ENCODE assay signal across 1 cellular context in the genomic region with DNA sequence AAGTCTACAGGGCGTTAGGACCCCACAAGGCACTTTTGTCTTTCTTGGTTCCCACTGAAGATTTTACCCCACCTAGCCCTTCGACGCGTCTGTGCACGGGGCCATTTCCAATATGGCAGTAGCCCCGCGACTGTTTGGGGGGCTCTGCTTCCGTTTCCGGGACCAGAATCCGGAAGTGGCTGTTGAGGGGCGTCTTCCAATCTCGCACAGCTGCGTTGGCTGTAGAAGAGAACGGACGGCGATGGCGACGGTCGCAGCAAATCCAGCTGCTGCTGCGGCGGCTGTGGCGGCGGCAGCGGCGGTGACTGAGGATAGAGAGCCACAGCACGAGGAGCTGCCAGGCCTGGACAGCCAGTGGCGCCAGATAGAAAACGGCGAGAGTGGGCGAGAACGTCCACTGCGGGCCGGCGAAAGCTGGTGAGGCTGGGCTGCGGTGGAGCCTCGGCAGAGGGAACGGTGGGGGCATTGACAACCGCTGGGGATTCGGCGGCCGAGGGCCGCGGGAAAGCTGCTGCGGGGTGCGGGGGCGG.
TF ChIP-seq lines count a peak whose summit lies in the region.

TSS of gene USP11 (plus strand) at position 207 of the 530 bp plus-strand sequence. CDS start at position 242, 35 bp downstream.

TF ChIP-seq in HepG2, 621 proteins besides CTCF, POLR2A, EP300 and RAD21 (continued from another document):
- TF ChIP-seq KIAA2018 (CRISPR knock-in tag; IDR thresholded peaks at IDR 0.05; ENCODE audit: borderline replicate concordance) (no peak), JUN (CRISPR knock-in tag; IDR thresholded peaks at IDR 0.05) (no peak), ZFYVE20 (CRISPR knock-in tag; IDR thresholded peaks at IDR 0.05; ENCODE audit: borderline replicate concordance, low read depth) (no peak), TCF7 (IDR thresholded peaks at IDR 0.05; ENCODE audit: low read depth) (no peak), POLR2G (IDR thresholded peaks at IDR 0.05; ENCODE audit: low read depth, low read length) (peak; percentile 87), CERS6 (CRISPR knock-in tag; IDR thresholded peaks at IDR 0.05) (no peak), ZNF468 (CRISPR knock-in tag; IDR thresholded peaks at IDR 0.05) (no peak), ZNF777 (CRISPR knock-in tag; IDR thresholded peaks at IDR 0.05) (peak; percentile 40; the same call in 1 of the 2 replicates), MEIS1 (CRISPR knock-in tag; IDR thresholded peaks at IDR 0.05; ENCODE audit: borderline replicate concordance) (no peak), GATAD2A (CRISPR knock-in tag; IDR thresholded peaks at IDR 0.05) (peak; percentile 13; the same call in 1 of the 2 replicates), ZFX (CRISPR knock-in tag; IDR thresholded peaks at IDR 0.05; ENCODE audit: low read depth) (no peak; the same call in 1 of the 2 replicates), ZNF292 (CRISPR knock-in tag; IDR thresholded peaks at IDR 0.05; ENCODE audit: borderline replicate concordance, low read depth) (no peak), MAFG (CRISPR knock-in tag; IDR thresholded peaks at IDR 0.05) (no peak), ATF3 (CRISPR knock-in tag; IDR thresholded peaks at IDR 0.05) (no peak), MXI1 (IDR thresholded peaks at IDR 0.05; ENCODE audit: borderline replicate concordance, low read depth, low read length) (peak; percentile 37; the same call in 1 of the 3 replicates), KLF13 (CRISPR knock-in tag; IDR thresholded peaks at IDR 0.05) (no peak), EZH2 (conservative IDR thresholded peaks at IDR 0.05; ENCODE audit: low read depth, low read length) (no peak), MTF1 (CRISPR knock-in tag; IDR thresholded peaks at IDR 0.05) (no peak), HDAC1 (CRISPR knock-in tag; IDR thresholded peaks at IDR 0.05) (peak; percentile 50; the same call in 1 of the 2 replicates), ATM (IDR thresholded peaks at IDR 0.05; ENCODE audit: borderline replicate concordance) (no peak), GFI1 (CRISPR knock-in tag; IDR thresholded peaks at IDR 0.05; ENCODE audit: borderline replicate concordance) (no peak), ZFP36 (IDR thresholded peaks at IDR 0.05; ENCODE audit: borderline replicate concordance, low read depth, low read length, partially characterized antibody) (no peak), ATRX (CRISPR knock-in tag; IDR thresholded peaks at IDR 0.05; ENCODE audit: borderline replicate concordance) (no peak), ZNF746 (CRISPR knock-in tag; IDR thresholded peaks at IDR 0.05) (no peak), TAF1 (CRISPR knock-in tag; IDR thresholded peaks at IDR 0.05) (peak; percentile 77), ZNF790 (CRISPR knock-in tag; IDR thresholded peaks at IDR 0.05; ENCODE audit: borderline replicate concordance) (no peak), ZKSCAN8 (CRISPR knock-in tag; IDR thresholded peaks at IDR 0.05; ENCODE audit: borderline replicate concordance) (no peak), TERF1 (CRISPR knock-in tag; IDR thresholded peaks at IDR 0.05) (no peak)
- TF ChIP-seq, protein P1, sequence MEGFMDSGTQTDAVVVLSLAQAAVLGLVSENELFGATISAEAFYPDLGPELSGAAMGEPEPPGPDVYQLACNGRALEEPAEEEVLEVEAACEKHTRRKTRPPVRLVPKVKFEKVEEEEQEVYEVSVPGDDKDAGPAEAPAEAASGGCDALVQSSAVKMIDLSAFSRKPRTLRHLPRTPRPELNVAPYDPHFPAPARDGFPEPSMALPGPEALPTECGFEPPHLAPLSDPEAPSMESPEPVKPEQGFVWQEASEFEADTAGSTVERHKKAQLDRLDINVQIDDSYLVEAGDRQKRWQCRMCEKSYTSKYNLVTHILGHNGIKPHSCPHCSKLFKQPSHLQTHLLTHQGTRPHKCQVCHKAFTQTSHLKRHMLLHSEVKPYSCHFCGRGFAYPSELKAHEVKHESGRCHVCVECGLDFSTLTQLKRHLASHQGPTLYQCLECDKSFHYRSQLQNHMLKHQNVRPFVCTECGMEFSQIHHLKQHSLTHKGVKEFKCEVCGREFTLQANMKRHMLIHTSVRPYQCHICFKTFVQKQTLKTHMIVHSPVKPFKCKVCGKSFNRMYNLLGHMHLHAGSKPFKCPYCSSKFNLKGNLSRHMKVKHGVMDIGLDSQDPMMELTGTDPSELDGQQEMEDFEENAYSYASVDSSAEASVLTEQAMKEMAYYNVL (CRISPR knock-in tag; IDR thresholded peaks at IDR 0.05; ENCODE audit: borderline replicate concordance), result no peak
- TF ChIP-seq, protein P2, sequence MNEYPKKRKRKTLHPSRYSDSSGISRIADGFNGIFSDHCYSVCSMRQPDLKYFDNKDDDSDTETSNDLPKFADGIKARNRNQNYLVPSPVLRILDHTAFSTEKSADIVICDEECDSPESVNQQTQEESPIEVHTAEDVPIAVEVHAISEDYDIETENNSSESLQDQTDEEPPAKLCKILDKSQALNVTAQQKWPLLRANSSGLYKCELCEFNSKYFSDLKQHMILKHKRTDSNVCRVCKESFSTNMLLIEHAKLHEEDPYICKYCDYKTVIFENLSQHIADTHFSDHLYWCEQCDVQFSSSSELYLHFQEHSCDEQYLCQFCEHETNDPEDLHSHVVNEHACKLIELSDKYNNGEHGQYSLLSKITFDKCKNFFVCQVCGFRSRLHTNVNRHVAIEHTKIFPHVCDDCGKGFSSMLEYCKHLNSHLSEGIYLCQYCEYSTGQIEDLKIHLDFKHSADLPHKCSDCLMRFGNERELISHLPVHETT (CRISPR knock-in tag; conservative IDR thresholded peaks at IDR 0.05), result no peak
- TF ChIP-seq, protein P3, sequence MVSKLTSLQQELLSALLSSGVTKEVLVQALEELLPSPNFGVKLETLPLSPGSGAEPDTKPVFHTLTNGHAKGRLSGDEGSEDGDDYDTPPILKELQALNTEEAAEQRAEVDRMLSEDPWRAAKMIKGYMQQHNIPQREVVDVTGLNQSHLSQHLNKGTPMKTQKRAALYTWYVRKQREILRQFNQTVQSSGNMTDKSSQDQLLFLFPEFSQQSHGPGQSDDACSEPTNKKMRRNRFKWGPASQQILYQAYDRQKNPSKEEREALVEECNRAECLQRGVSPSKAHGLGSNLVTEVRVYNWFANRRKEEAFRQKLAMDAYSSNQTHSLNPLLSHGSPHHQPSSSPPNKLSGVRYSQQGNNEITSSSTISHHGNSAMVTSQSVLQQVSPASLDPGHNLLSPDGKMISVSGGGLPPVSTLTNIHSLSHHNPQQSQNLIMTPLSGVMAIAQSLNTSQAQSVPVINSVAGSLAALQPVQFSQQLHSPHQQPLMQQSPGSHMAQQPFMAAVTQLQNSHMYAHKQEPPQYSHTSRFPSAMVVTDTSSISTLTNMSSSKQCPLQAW (CRISPR knock-in tag; IDR thresholded peaks at IDR 0.05), result peak; percentile 53; the same call in 1 of the 2 replicates
- TF ChIP-seq, protein P4, sequence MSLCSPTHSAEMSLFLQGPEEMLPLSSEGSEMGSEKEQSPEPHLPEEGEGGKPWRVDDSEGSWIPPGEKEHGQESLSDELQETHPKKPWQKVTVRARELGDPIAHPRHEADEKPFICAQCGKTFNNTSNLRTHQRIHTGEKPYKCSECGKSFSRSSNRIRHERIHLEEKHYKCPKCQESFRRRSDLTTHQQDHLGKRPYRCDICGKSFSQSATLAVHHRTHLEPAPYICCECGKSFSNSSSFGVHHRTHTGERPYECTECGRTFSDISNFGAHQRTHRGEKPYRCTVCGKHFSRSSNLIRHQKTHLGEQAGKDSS (CRISPR knock-in tag; IDR thresholded peaks at IDR 0.05; ENCODE audit: borderline replicate concordance, low read depth), result no peak
- TF ChIP-seq, protein P5, sequence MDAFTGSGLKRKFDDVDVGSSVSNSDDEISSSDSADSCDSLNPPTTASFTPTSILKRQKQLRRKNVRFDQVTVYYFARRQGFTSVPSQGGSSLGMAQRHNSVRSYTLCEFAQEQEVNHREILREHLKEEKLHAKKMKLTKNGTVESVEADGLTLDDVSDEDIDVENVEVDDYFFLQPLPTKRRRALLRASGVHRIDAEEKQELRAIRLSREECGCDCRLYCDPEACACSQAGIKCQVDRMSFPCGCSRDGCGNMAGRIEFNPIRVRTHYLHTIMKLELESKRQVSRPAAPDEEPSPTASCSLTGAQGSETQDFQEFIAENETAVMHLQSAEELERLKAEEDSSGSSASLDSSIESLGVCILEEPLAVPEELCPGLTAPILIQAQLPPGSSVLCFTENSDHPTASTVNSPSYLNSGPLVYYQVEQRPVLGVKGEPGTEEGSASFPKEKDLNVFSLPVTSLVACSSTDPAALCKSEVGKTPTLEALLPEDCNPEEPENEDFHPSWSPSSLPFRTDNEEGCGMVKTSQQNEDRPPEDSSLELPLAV (CRISPR knock-in tag; conservative IDR thresholded peaks at IDR 0.05; ENCODE audit: low read depth), result no peak
